Comparison of ENCODE assay signal across 8 cellular contexts in the genomic region with DNA sequence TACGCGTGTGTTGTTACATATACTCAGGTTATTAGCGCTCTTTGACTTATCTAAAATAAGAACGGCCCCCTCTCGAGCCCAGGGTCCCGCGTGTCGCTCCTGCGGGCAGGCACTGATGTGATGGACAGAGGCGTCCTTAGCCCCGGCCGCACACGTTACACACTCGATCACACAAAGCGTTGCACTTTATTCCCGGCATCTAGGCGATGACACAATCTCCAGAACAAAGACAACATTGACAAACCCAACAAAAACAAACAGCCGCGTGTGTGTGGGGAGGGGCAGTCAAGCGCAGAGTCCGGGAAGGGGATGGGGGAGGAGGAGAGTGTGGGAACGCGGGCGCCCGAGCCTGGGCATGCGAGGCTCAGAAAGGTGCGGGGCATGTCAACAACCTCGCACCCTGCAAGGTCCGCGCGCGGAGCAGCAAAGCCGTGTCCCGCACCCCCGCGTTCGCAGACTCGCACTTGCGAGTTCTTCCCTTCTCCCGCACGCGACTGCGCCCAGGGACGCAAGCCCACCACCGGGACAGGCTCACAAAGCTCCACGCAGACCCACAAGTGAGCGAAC. TPM values are rescaled to one million over a fixed set of nuclear protein-coding genes. Genes with fewer than 3 reads are reported as not detected.
A peak's percentile ranks its signal among the peaks of the same experiment; 100 is the strongest.
DNase-seq lines count a peak whose midpoint lies in the region; ATAC-seq and TF ChIP-seq lines count a peak whose summit lies in the region.

No MANE protein-coding gene starts in this region.

- under 1% methylated on average over 47 of the region's 47 CpGs for WGBS in liver

- peak; percentile 74 for DNase-seq in activated CD4-positive, alpha-beta T cell treated with anti-CD3 and anti-CD28 coated beads, Interleukin-2, amount 10 ng/mL, durations not matched to agents 24 days and 14 days
- no peak for DNase-seq in activated CD4-positive, alpha-beta T cell treated with anti-CD3 and anti-CD28 coated beads for 48 hours
- peak; percentile 47 for DNase-seq in SHP77 treated with DMSO at 0.1 percent for 48 hours (lab: John Stamatoyannopoulos, UW)
- no peak for DNase-seq in activated CD4-positive, alpha-beta T cell treated with anti-CD3 and anti-CD28 coated beads, Interleukin-2, amount 50 U/mL, for 4 hours

- TF ChIP-seq RAD21 in liver (IDR thresholded peaks at IDR 0.05) = peak; percentile 51 to 52

- no peak for ATAC-seq in HG03039 (IDR thresholded peaks at IDR 0.05; ENCODE audit: unreplicated experiment)

- peaks cover 27% of the 10 kb centered on the region for H3K4me1 Mint-ChIP-seq in activated CD4-positive, alpha-beta T cell treated with anti-CD3 and anti-CD28 coated beads, Interleukin-2, amount 10 ng/mL, durations not matched to agents 24 days and 14 days
- H3K4me1 Mint-ChIP-seq in stimulated activated naive CD8-positive, alpha-beta T cell treated with anti-CD3 and anti-CD28 coated beads, Interleukin-15, Interleukin-2, amounts not matched to agents 100 ng/mL and 50 ng/mL, for 24 hours (ENCODE audit: low read depth) = peaks cover 36% of the 10 kb centered on the region

- no peaks in the 10 kb centered on the region for H3K9me3 Mint-ChIP-seq in activated CD4-positive, alpha-beta T cell treated with anti-CD3 and anti-CD28 coated beads, Interleukin-2, amount 10 ng/mL, durations not matched to agents 24 days and 14 days
- no peaks in the 10 kb centered on the region for H3K9me3 Mint-ChIP-seq in stimulated activated naive CD8-positive, alpha-beta T cell treated with anti-CD3 and anti-CD28 coated beads, Interleukin-15, Interleukin-2, amounts not matched to agents 100 ng/mL and 50 ng/mL, for 24 hours

- H3K9ac ChIP-seq in duodenal mucosa (ENCODE audit: low read depth in 1 of 2, low read length in 2 of 2) (peak overlapping the region; percentile 84 to 96), liver (ENCODE audit: low read depth in 1 of 2, low read length in 2 of 2) (peak overlapping the region; percentile 90 to 93)

- TF ChIP-seq CTCF in liver (IDR thresholded peaks at IDR 0.05; ENCODE audit: low read depth, low read length, missing input control) = no peak

- H3K27ac ChIP-seq in duodenal mucosa (ENCODE audit: low read depth, low read length) (peak overlapping the region; percentile 96), liver (ENCODE audit: low read depth in 1 of 2, low read length in 2 of 2) (peak overlapping the region; percentile 99 to 100)

- intact Hi-C loops in activated CD4-positive, alpha-beta T cell treated with anti-CD3 and anti-CD28 coated beads, Interleukin-2, amount 10 ng/mL, durations not matched to agents 24 days and 14 days (cut with micrococcal nuclease) = loop anchor here (1.0 to 5.0 kb wide), 4 partner anchors 8 to 46 kb away; partner anchors contain the start of gene SLC50A1

- H3K36me3 Mint-ChIP-seq in activated CD4-positive, alpha-beta T cell treated with anti-CD3 and anti-CD28 coated beads, Interleukin-2, amount 10 ng/mL, durations not matched to agents 24 days and 14 days (ENCODE audit: low read depth) = no peaks in the 10 kb centered on the region
- no peaks in the 10 kb centered on the region for H3K36me3 Mint-ChIP-seq in stimulated activated naive CD8-positive, alpha-beta T cell treated with anti-CD3 and anti-CD28 coated beads, Interleukin-15, Interleukin-2, amounts not matched to agents 100 ng/mL and 50 ng/mL, for 24 hours (ENCODE audit: low read depth)

- peaks cover 8 to 15% of the 10 kb centered on the region in 2 donors for H3K36me3 ChIP-seq in duodenal mucosa (ENCODE audit: control insufficient read depth in 1 of 2, insufficient read depth in 2 of 2, low read length in 2 of 2)
- H3K36me3 ChIP-seq in liver (ENCODE audit: control insufficient read depth in 4 of 4, insufficient read depth in 3 of 4, low read depth in 1 of 4, low read length in 3 of 4) = peaks cover 0 to 13% (median 11%) of the 10 kb centered on the region in 4 donors

- H3K27ac Mint-ChIP-seq in activated CD4-positive, alpha-beta T cell treated with anti-CD3 and anti-CD28 coated beads, Interleukin-2, amount 10 ng/mL, durations not matched to agents 24 days and 14 days = no peak overlapping the region
- H3K27ac Mint-ChIP-seq in stimulated activated naive CD8-positive, alpha-beta T cell treated with anti-CD3 and anti-CD28 coated beads, Interleukin-15, Interleukin-2, amounts not matched to agents 100 ng/mL and 50 ng/mL, for 24 hours = peak overlapping the region; percentile 4

- H3K4me1 ChIP-seq in duodenal mucosa (ENCODE audit: control insufficient read depth in 1 of 2, insufficient read depth in 2 of 2, low read length in 2 of 2) = peaks cover 39 to 69% of the 10 kb centered on the region in 2 donors
- peaks cover 3 to 35% (median 21%) of the 10 kb centered on the region in 4 donors for H3K4me1 ChIP-seq in liver (ENCODE audit: control insufficient read depth in 4 of 4, insufficient read depth in 4 of 4, low read length in 3 of 4)

- H3K9me3 ChIP-seq in duodenal mucosa (ENCODE audit: control insufficient read depth in 1 of 2, low read length in 2 of 2) (no peaks in the 10 kb centered on the region), liver (ENCODE audit: control insufficient read depth in 4 of 4, low read length in 3 of 4) (no peaks in the 10 kb centered on the region)

- H3K4me3 ChIP-seq in duodenal mucosa (ENCODE audit: low read depth in 1 of 2, low read length in 2 of 2) = peak overlapping the region; percentile 64 to 73
- peak overlapping the region; percentile 62 to 93 (median 84) for H3K4me3 ChIP-seq in liver (ENCODE audit: low read depth in 1 of 3, low read length in 3 of 3)

- peaks cover 57% of the 10 kb centered on the region for H3K27me3 Mint-ChIP-seq in activated CD4-positive, alpha-beta T cell treated with anti-CD3 and anti-CD28 coated beads, Interleukin-2, amount 10 ng/mL, durations not matched to agents 24 days and 14 days
- peaks cover 16% of the 10 kb centered on the region for H3K27me3 Mint-ChIP-seq in stimulated activated naive CD8-positive, alpha-beta T cell treated with anti-CD3 and anti-CD28 coated beads, Interleukin-15, Interleukin-2, amounts not matched to agents 100 ng/mL and 50 ng/mL, for 24 hours

- peak overlapping the region; percentile 84 for H3K4me3 Mint-ChIP-seq in activated CD4-positive, alpha-beta T cell treated with anti-CD3 and anti-CD28 coated beads, Interleukin-2, amount 10 ng/mL, durations not matched to agents 24 days and 14 days
- H3K4me3 Mint-ChIP-seq in stimulated activated naive CD8-positive, alpha-beta T cell treated with anti-CD3 and anti-CD28 coated beads, Interleukin-15, Interleukin-2, amounts not matched to agents 100 ng/mL and 50 ng/mL, for 24 hours = peak overlapping the region; percentile 65

- no peaks in the 10 kb centered on the region for H3K27me3 ChIP-seq in duodenal mucosa (ENCODE audit: control insufficient read depth in 1 of 2, insufficient read depth in 2 of 2, low read length in 2 of 2)
- no peaks in the 10 kb centered on the region for H3K27me3 ChIP-seq in liver (ENCODE audit: control insufficient read depth in 4 of 4, insufficient read depth in 4 of 4, low read length in 3 of 4)

TF ChIP-seq in liver, 16 proteins besides CTCF, POLR2A, EP300 and RAD21 (continues in another document):
- TF ChIP-seq JUND (IDR thresholded peaks at IDR 0.05) (peak in 1 of 2 donors; percentile 71), YY1 (IDR thresholded peaks at IDR 0.05) (peak; percentile 42), SP1 (IDR thresholded peaks at IDR 0.05) (peak; percentile 96), ZBTB33 (IDR thresholded peaks at IDR 0.05) (peak; percentile 62), NR2F2 (IDR thresholded peaks at IDR 0.05) (peak; percentile 16), FOXA1 (IDR thresholded peaks at IDR 0.05) (peak; percentile 97), HNF4A (conservative IDR thresholded peaks at IDR 0.05) (peak; percentile 80 to 90)

RNA-seq across cellular contexts. Expression of gene EFNA1, which starts 0.5 kb away (rescaled TPM):
- total RNA-seq in activated CD4-positive, alpha-beta T cell treated with anti-CD3 and anti-CD28 coated beads, Interleukin-2, amount 10 ng/mL, durations not matched to agents 24 days and 14 days = 0.24 TPM in 1 of 2 replicates, not detected in the other
- total RNA-seq in liver = 100 to 1,000 TPM in 1 of 2 donors, 10 to 100 TPM in 1; 58.6 to 180 TPM
- 100 to 1,000 TPM; 177 to 236 TPM for polyA plus RNA-seq in liver

RNA-seq across cellular contexts. Expression of gene SLC50A1, which starts 8.5 kb away (rescaled TPM):
- 46.2 and 46.3 TPM in 2 replicates for total RNA-seq in activated CD4-positive, alpha-beta T cell treated with anti-CD3 and anti-CD28 coated beads, Interleukin-2, amount 10 ng/mL, durations not matched to agents 24 days and 14 days
- 10 to 100 TPM; 12.7 to 23.3 TPM for total RNA-seq in liver
- 10 to 100 TPM; 17.3 to 19.1 TPM for polyA plus RNA-seq in liver

RNA-seq across cellular contexts. Expression of gene DPM3, which starts 13.1 kb away (rescaled TPM):
- total RNA-seq in activated CD4-positive, alpha-beta T cell treated with anti-CD3 and anti-CD28 coated beads, Interleukin-2, amount 10 ng/mL, durations not matched to agents 24 days and 14 days = 34.5 and 37.2 TPM in 2 replicates
- 10 to 100 TPM; 27.3 to 62.4 TPM for total RNA-seq in liver
- 100 to 1,000 TPM in 1 of 2 donors, 10 to 100 TPM in 1; 75.8 to 134 TPM for polyA plus RNA-seq in liver

RNA-seq across cellular contexts. Expression of gene KRTCAP2, which starts 45.9 kb away (rescaled TPM):
- total RNA-seq in activated CD4-positive, alpha-beta T cell treated with anti-CD3 and anti-CD28 coated beads, Interleukin-2, amount 10 ng/mL, durations not matched to agents 24 days and 14 days = 244 and 245 TPM in 2 replicates
- total RNA-seq in liver = 10 to 100 TPM; 49.8 TPM
- 100 to 1,000 TPM; 150 to 224 TPM for polyA plus RNA-seq in liver

RNA-seq across cellular contexts. Expression of gene TRIM46, which starts 46.5 kb away (rescaled TPM):
- 9.4 and 10.7 TPM in 2 replicates for total RNA-seq in activated CD4-positive, alpha-beta T cell treated with anti-CD3 and anti-CD28 coated beads, Interleukin-2, amount 10 ng/mL, durations not matched to agents 24 days and 14 days
- total RNA-seq in liver = under 1 TPM; 0.14 to 0.17 TPM
- polyA plus RNA-seq in liver = under 1 TPM; 0.07 to 0.11 TPM

Comparison
In these comparisons a context has a peak if more than half of its experiments do, and no peak if none do; other contexts are left out.
1. DNase-seq: peak in activated CD4-positive, alpha-beta T cell treated with anti-CD3 and anti-CD28 coated beads, Interleukin-2, amount 10 ng/mL, durations not matched to agents 24 days and 14 days (single experiment) and SHP77 treated with DMSO at 0.1 percent for 48 hours (single experiment); none in activated CD4-positive, alpha-beta T cell treated with anti-CD3 and anti-CD28 coated beads for 48 hours (single experiment) and activated CD4-positive, alpha-beta T cell treated with anti-CD3 and anti-CD28 coated beads, Interleukin-2, amount 50 U/mL, for 4 hours (0 of 2).
2. RNA of gene EFNA1, which starts 0.5 kb away (total RNA-seq): 58.6 to 180 TPM in liver; 0.24 TPM in activated CD4-positive, alpha-beta T cell treated with anti-CD3 and anti-CD28 coated beads, Interleukin-2, amount 10 ng/mL, durations not matched to agents 24 days and 14 days; every median in the first group is over 10 times any median in the second.